ENCODE assay signal across 9 cellular contexts in the genomic region with DNA sequence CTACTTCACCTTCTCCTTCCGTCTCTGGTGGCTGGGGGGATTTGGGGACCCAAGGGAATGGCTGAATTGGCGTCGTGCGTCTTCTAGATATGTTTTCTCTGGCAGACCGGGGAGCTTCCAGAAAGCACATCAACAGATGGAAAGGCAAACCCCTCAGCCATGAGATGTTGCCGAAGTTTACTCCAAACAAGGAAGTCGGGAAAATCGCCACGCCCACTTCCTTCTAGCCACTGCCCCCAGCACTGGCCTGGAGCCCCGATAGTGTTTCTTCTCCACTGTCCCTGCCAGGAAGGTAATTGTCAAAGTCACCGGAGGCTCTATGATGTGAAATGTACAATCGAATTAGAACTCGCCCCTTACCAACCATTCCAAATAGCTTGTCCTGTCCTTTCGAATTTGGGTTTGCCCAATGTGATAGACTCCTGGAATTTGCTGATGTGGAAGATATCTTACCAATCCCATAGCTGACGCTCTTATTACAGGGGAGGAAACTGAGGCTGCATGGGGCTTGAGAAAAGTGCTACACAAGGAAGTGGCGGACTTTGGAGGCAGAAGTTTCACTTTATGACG.
DNase-seq lines count a peak whose midpoint lies in the region; ATAC-seq, FAIRE-seq and TF ChIP-seq lines count a peak whose summit lies in the region.
"Had no signal": no experiment of that assay in that cellular context is flagged by ENCODE, and none has a peak within 500 bp of the region (broad histone marks: within the 10 kb centered on the region; RNA-seq: fewer than 3 reads in every experiment).

No MANE protein-coding gene starts in this region.

- intact Hi-C loops in left ventricle myocardium inferior (cut with micrococcal nuclease): no loop called here
- intact Hi-C loops in prostate gland (cut with DNase I): no loop called here

- H3K27ac Mint-ChIP-seq in T-helper 17 cell: no peak overlapping the region
- H3K27ac Mint-ChIP-seq: activated CD4-positive, alpha-beta T cell treated with anti-CD3 and anti-CD28 coated beads for 36 hours had no signal

- H3K36me3 Mint-ChIP-seq in T-helper 17 cell (ENCODE audit: low read depth): peaks cover 2% of the 10 kb centered on the region

- peaks cover 73% of the 10 kb centered on the region for H3K27me3 ChIP-seq in left ventricle myocardium inferior (ENCODE audit: low read depth)
- H3K27me3 ChIP-seq in prostate gland (replicated peaks; ENCODE audit: insufficient read depth): peaks cover 20% of the 10 kb centered on the region

- H3K27me3 Mint-ChIP-seq in T-helper 17 cell: peaks cover 56% of the 10 kb centered on the region

- peak overlapping the region; percentile 2 for H3K4me3 Mint-ChIP-seq in T-helper 17 cell
- H3K4me3 Mint-ChIP-seq: activated CD4-positive, alpha-beta T cell treated with anti-CD3 and anti-CD28 coated beads for 36 hours had no signal

- H3K4me1 ChIP-seq in left ventricle myocardium inferior: peaks cover 17% of the 10 kb centered on the region
- no peaks in the 10 kb centered on the region for H3K4me1 ChIP-seq in prostate gland (replicated peaks)

- TF ChIP-seq POLR2A in prostate gland (IDR thresholded peaks at IDR 0.05): no peak

- TF ChIP-seq CTCF in left ventricle myocardium inferior (IDR thresholded peaks at IDR 0.05; ENCODE audit: borderline replicate concordance) (no peak), prostate gland (IDR thresholded peaks at IDR 0.05) (no peak)

- no peak for FAIRE-seq in frontal cortex (lab: Jason Lieb, UNC)

- H3K36me3 ChIP-seq in left ventricle myocardium inferior (no peaks in the 10 kb centered on the region), prostate gland (no peaks in the 10 kb centered on the region)

- no peak for ATAC-seq in T-helper 17 cell
- ATAC-seq: activated CD4-positive, alpha-beta T cell treated with anti-CD3 and anti-CD28 coated beads for 36 hours had no signal

- no peaks in the 10 kb centered on the region for H3K4me1 Mint-ChIP-seq in T-helper 17 cell

- H3K9me3 ChIP-seq in T-helper 17 cell (ENCODE audit: control insufficient read depth, low read length, poor library complexity, severe bottlenecking) (no peaks in the 10 kb centered on the region), left ventricle myocardium inferior (replicated peaks) (no peaks in the 10 kb centered on the region), prostate gland (no peaks in the 10 kb centered on the region)

- peak overlapping the region; percentile 81 for H3K27ac ChIP-seq in left ventricle myocardium inferior (replicated peaks)
- no peak overlapping the region for H3K27ac ChIP-seq in prostate gland

- peak; percentile 30 for DNase-seq in ELF-1 (ENCODE audit: low read depth, low spot score)
- DNase-seq in T-helper 17 cell: no peak
- peak; percentile 81 for DNase-seq in left ventricle myocardium inferior
- no peak for DNase-seq in prostate gland (ENCODE audit: low spot score)
- no peak for DNase-seq in HPDE6-E6E7 (ENCODE audit: extremely low spot score)
- DNase-seq in Kasumi-1 (lab: John Stamatoyannopoulos, UW): no peak
- no peak for DNase-seq in germinal center (ENCODE audit: low spot score)
- no peak for DNase-seq in frontal cortex (ENCODE audit: low spot score in 2 of 2)
- DNase-seq: activated CD4-positive, alpha-beta T cell treated with anti-CD3 and anti-CD28 coated beads for 36 hours had no signal

- 23% methylated on average over 17 of the region's 17 CpGs for WGBS in prostate gland

- H3K4me3 ChIP-seq in left ventricle myocardium inferior (peak overlapping the region; percentile 67), prostate gland (peak overlapping the region; percentile 21 to 23)

Comparison
In these comparisons a context has a peak if more than half of its experiments do, and no peak if none do; other contexts are left out.
1. DNase-seq: peak in ELF-1 (single experiment) and left ventricle myocardium inferior (single experiment); none in T-helper 17 cell (0 of 3), prostate gland (single experiment), HPDE6-E6E7 (single experiment), Kasumi-1 (0 of 2), germinal center (single experiment) and frontal cortex (0 of 2).